ENCODE assay signal across 28 cellular contexts in genomic region chr17:9439851-9440250, GRCh38.
"Had no signal": no experiment of that assay in that cellular context is flagged by ENCODE, and none has a peak within 500 bp of the region (broad histone marks: within the 10 kb centered on the region; RNA-seq: fewer than 3 reads in every experiment).

No MANE protein-coding gene starts in this region.

- H3K4me3 ChIP-seq: stomach, suprapubic skin, testis, thoracic aorta, thyroid gland, tibial artery, tibial nerve, transverse colon, upper lobe of left lung, upper lobe of right lung, uterus, vagina had no signal

- H3K27me3 Mint-ChIP-seq: stimulated activated memory B cell treated with anti-CD40 and anti-IgM and Interleukin-4, amounts not matched to agents 10 μg/mL and 1 μg/mL and 100 μg/mL, for 72 hours; stimulated activated naive B cell treated with anti-CD40 and anti-IgM and Interleukin-4, amounts not matched to agents 10 μg/mL and 1 μg/mL and 100 μg/mL, for 72 hours; stimulated activated naive CD8-positive, alpha-beta T cell treated with anti-CD3 and anti-CD28 coated beads, Interleukin-15, amount 100 ng/mL, for 72 hours; stimulated activated naive CD8-positive, alpha-beta T cell treated with anti-CD3 and anti-CD28 coated beads, Interleukin-15, Interleukin-2, amounts not matched to agents 100 ng/mL and 50 ng/mL, for 24 hours; type B pancreatic cell had no signal

- H3K4me1 ChIP-seq: suprapubic skin, testis, thyroid gland, tibial artery, transverse colon, upper lobe of left lung, upper lobe of right lung, uterus had no signal

- H3K27ac ChIP-seq: stomach, suprapubic skin, testis, thoracic aorta, thyroid gland, tibial artery, tibial nerve, transverse colon, upper lobe of left lung, upper lobe of right lung, uterus, vagina had no signal

- H3K27ac Mint-ChIP-seq: stimulated activated effector memory CD8-positive, alpha-beta T cell treated with anti-CD3 and anti-CD28 coated beads, Interleukin-12 subunit alpha, Interleukin-12 subunit beta, amount 100 ng/mL, for 72 hours; stimulated activated memory B cell treated with anti-CD40 and anti-IgM and Interleukin-4, amounts not matched to agents 10 μg/mL and 1 μg/mL and 100 μg/mL, for 72 hours; stimulated activated naive B cell treated with anti-CD40 and anti-IgM and Interleukin-4, amounts not matched to agents 10 μg/mL and 1 μg/mL and 100 μg/mL, for 72 hours; stimulated activated naive CD8-positive, alpha-beta T cell treated with anti-CD3 and anti-CD28 coated beads, Interleukin-15, Interleukin-2, amounts not matched to agents 100 ng/mL and 50 ng/mL, for 24 hours; type B pancreatic cell had no signal

- ATAC-seq: stimulated activated effector memory CD8-positive, alpha-beta T cell treated with anti-CD3 and anti-CD28 coated beads, Interleukin-12 subunit alpha, Interleukin-12 subunit beta, amount 100 ng/mL, for 72 hours; stimulated activated memory B cell treated with anti-CD40 and anti-IgM and Interleukin-4, amounts not matched to agents 10 μg/mL and 1 μg/mL and 100 μg/mL, for 72 hours; stimulated activated naive B cell treated with anti-CD40 and anti-IgM and Interleukin-4, amounts not matched to agents 10 μg/mL and 1 μg/mL and 100 μg/mL, for 72 hours; stimulated activated naive CD8-positive, alpha-beta T cell treated with anti-CD3 and anti-CD28 coated beads, Interleukin-15, amount 100 ng/mL, for 72 hours; stimulated activated naive CD8-positive, alpha-beta T cell treated with anti-CD3 and anti-CD28 coated beads, Interleukin-15, Interleukin-2, amounts not matched to agents 100 U/mL and 50 U/mL, for 24 hours; upper lobe of right lung had no signal

- H3K4me3 Mint-ChIP-seq: stimulated activated effector memory CD8-positive, alpha-beta T cell treated with anti-CD3 and anti-CD28 coated beads, Interleukin-12 subunit alpha, Interleukin-12 subunit beta, amount 100 ng/mL, for 72 hours; stimulated activated memory B cell treated with anti-CD40 and anti-IgM and Interleukin-4, amounts not matched to agents 10 μg/mL and 1 μg/mL and 100 μg/mL, for 72 hours; stimulated activated naive B cell treated with anti-CD40 and anti-IgM and Interleukin-4, amounts not matched to agents 10 μg/mL and 1 μg/mL and 100 μg/mL, for 72 hours; stimulated activated naive CD8-positive, alpha-beta T cell treated with anti-CD3 and anti-CD28 coated beads, Interleukin-15, amount 100 ng/mL, for 72 hours; stimulated activated naive CD8-positive, alpha-beta T cell treated with anti-CD3 and anti-CD28 coated beads, Interleukin-15, Interleukin-2, amounts not matched to agents 100 ng/mL and 50 ng/mL, for 24 hours; type B pancreatic cell had no signal

- H3K9me3 Mint-ChIP-seq: stimulated activated effector memory CD8-positive, alpha-beta T cell treated with anti-CD3 and anti-CD28 coated beads, Interleukin-12 subunit alpha, Interleukin-12 subunit beta, amount 100 ng/mL, for 72 hours; stimulated activated naive B cell treated with anti-CD40 and anti-IgM and Interleukin-4, amounts not matched to agents 10 μg/mL and 1 μg/mL and 100 μg/mL, for 72 hours; stimulated activated naive CD8-positive, alpha-beta T cell treated with anti-CD3 and anti-CD28 coated beads, Interleukin-15, amount 100 ng/mL, for 72 hours; stimulated activated naive CD8-positive, alpha-beta T cell treated with anti-CD3 and anti-CD28 coated beads, Interleukin-15, Interleukin-2, amounts not matched to agents 100 ng/mL and 50 ng/mL, for 24 hours had no signal

- H3K4me1 Mint-ChIP-seq: stimulated activated naive CD8-positive, alpha-beta T cell treated with anti-CD3 and anti-CD28 coated beads, Interleukin-15, amount 100 ng/mL, for 72 hours had no signal

- H3K36me3 ChIP-seq: stomach, suprapubic skin, thoracic aorta, thyroid gland, transverse colon, upper lobe of right lung, uterus, vagina had no signal

- H3K9me3 ChIP-seq: stomach, suprapubic skin, testis, thoracic aorta, thyroid gland, tibial artery, tibial nerve, transverse colon, upper lobe of left lung, upper lobe of right lung, uterus, vagina had no signal

- H3K27me3 ChIP-seq: stomach, suprapubic skin, testis, thyroid gland, tibial artery, tibial nerve, transverse colon, upper lobe of left lung, upper lobe of right lung, uterus, vagina had no signal

- DNase-seq: stimulated activated CD4-positive, alpha-beta T cell treated with anti-CD3 and anti-CD28 coated beads, Interleukin-2, amount 100 ng/mL, for 48 hours; stimulated activated CD4-positive, alpha-beta T cell treated with anti-CD3 and anti-CD28 coated beads, Interleukin-4, amount 100 ng/mL, for 1 hour; stimulated activated CD4-positive, alpha-beta T cell treated with anti-CD3 and anti-CD28 coated beads, Interleukin-4, amount 100 ng/mL, for 24 hours; stimulated activated CD4-positive, alpha-beta T cell treated with anti-CD3 and anti-CD28 coated beads, Interleukin-4, amount 100 ng/mL, for 4 hours; stimulated activated CD8-positive, alpha-beta memory T cell treated with anti-CD3 and anti-CD28 coated beads, Interleukin-4, amount 100 ng/mL, for 48 hours; stimulated activated naive B cell treated with anti-CD40 and anti-IgM and Interleukin-4, amounts not matched to agents 10 μg/mL and 1 μg/mL and 100 μg/mL, for 72 hours; stimulated activated naive CD4-positive, alpha-beta T cell; stimulated activated naive CD4-positive, alpha-beta T cell treated with Interleukin-2 at 50 U/mL for 16 hours; stimulated activated naive CD8-positive, alpha-beta T cell treated with anti-CD3 and anti-CD28 coated beads, Interleukin-15, amount 100 ng/mL, for 72 hours; stimulated activated naive CD8-positive, alpha-beta T cell treated with anti-CD3 and anti-CD28 coated beads, Interleukin-15, Interleukin-2, amounts not matched to agents 100 U/mL and 50 U/mL, for 24 hours; stomach; substantia nigra; testis; thyroid gland; tibial artery; transverse colon; trophoblast cell; upper lobe of left lung; upper lobe of right lung; uterus had no signal
